19 cellular contexts compared by ENCODE assay signal in genomic region chr6:43796910-43797890, GRCh38. TPM values are rescaled to one million over a fixed set of nuclear protein-coding genes. Genes with fewer than 3 reads are reported as not detected.
DNase-seq lines count a peak whose midpoint lies in the region; ATAC-seq and TF ChIP-seq lines count a peak whose summit lies in the region.
"Had no signal": no experiment of that assay in that cellular context is flagged by ENCODE, and none has a peak within 500 bp of the region (broad histone marks: within the 10 kb centered on the region; RNA-seq: fewer than 3 reads in every experiment).

No MANE protein-coding gene starts in this region.

- POLR2A ChIA-PET in PC-9 (lab: Charles Lee; ENCODE audit: unreplicated experiment): no interaction called here

- H3K9me2 ChIP-seq in PC-9 (ENCODE audit: insufficient read depth): no peaks in the 10 kb centered on the region
- H3K9me2 ChIP-seq: SK-N-SH had no signal

- peak overlapping the region; percentile 12 for H2BK120ac ChIP-seq in mesenchymal stem cell (ENCODE audit: low read depth, low read length)

- peak overlapping the region; percentile 7 for H4K8ac ChIP-seq in mesenchymal stem cell (ENCODE audit: low read length)

- no peak overlapping the region for H3K23ac ChIP-seq in mesenchymal stem cell (ENCODE audit: low read length in 2 of 2)

- H3K4me3 ChIP-seq in PC-9 (no peak overlapping the region), mesenchymal stem cell (ENCODE audit: insufficient read depth in 1 of 2, low read depth in 1 of 2, low read length in 2 of 2) (no peak overlapping the region)
- H3K4me3 ChIP-seq: HAP-1, heart left ventricle, tibial nerve had no signal

- CTCF ChIA-PET in PC-9 (lab: Charles Lee): interaction anchor here (0.5 to 0.6 kb wide), 3 partner anchors 219 to 707 kb away, joined by 3 to 22 read pairs (median 3); no protein-coding TSS in a partner anchor

- no peak overlapping the region for H3K18ac ChIP-seq in mesenchymal stem cell (ENCODE audit: low read depth in 1 of 2, low read length in 2 of 2)

- H3K79me2 ChIP-seq in PC-9 (ENCODE audit: low read depth): no peaks in the 10 kb centered on the region

- H2AK5ac ChIP-seq in mesenchymal stem cell (ENCODE audit: low read length, severe bottlenecking): no peak overlapping the region

- no peaks in the 10 kb centered on the region for H4K20me1 ChIP-seq in PC-9 (ENCODE audit: insufficient read depth)

- no peak overlapping the region for H2AFZ ChIP-seq in PC-9
- no peak overlapping the region for H2AFZ ChIP-seq in mesenchymal stem cell (ENCODE audit: low read depth, low read length)

- H3K4ac ChIP-seq in mesenchymal stem cell (ENCODE audit: low read depth in 1 of 2, low read length in 2 of 2): peak overlapping the region; percentile 12 to 51

- peaks cover 18% of the 10 kb centered on the region; the same call in 1 of the 2 replicates for H3F3A ChIP-seq in PC-9 (ENCODE audit: insufficient read depth, low read depth)

- no TSS peak for BruUV-seq in PC-9 (replicated peaks; lab: Mats Ljungman, UMichigan)

- no peak overlapping the region for H2BK5ac ChIP-seq in mesenchymal stem cell (ENCODE audit: low read depth, low read length, poor library complexity, severe bottlenecking)

- peak overlapping the region in 1 of 2 experiments; percentile 93 for H2BK12ac ChIP-seq in mesenchymal stem cell (ENCODE audit: low read length in 2 of 2)

- H3K27ac Mint-ChIP-seq in T-helper 1 cell treated with Interleukin-12 subunit alpha and Interleukin-12 subunit beta and Interleukin-4 antibody, amounts not matched to agents 30 μg/mL and 1 μg/mL, for 36 hours: peak overlapping the region; percentile 39
- H3K27ac Mint-ChIP-seq: activated CD4-positive, alpha-beta memory T cell treated with anti-CD3 and anti-CD28 coated beads for 36 hours; nephron had no signal

- no peaks in the 10 kb centered on the region for H3K27me3 Mint-ChIP-seq in T-helper 1 cell treated with Interleukin-12 subunit alpha and Interleukin-12 subunit beta and Interleukin-4 antibody, amounts not matched to agents 30 μg/mL and 1 μg/mL, for 36 hours (ENCODE audit: low read depth)
- H3K27me3 Mint-ChIP-seq: activated CD4-positive, alpha-beta memory T cell treated with anti-CD3 and anti-CD28 coated beads for 36 hours had no signal

- no peaks in the 10 kb centered on the region for H3K27me3 ChIP-seq in PC-9 (ENCODE audit: insufficient read depth, low read depth)
- no peaks in the 10 kb centered on the region for H3K27me3 ChIP-seq in mesenchymal stem cell (ENCODE audit: control insufficient read depth in 1 of 2, insufficient read depth in 1 of 2, low read length in 2 of 2)
- H3K27me3 ChIP-seq: heart left ventricle, tibial nerve had no signal

- peak overlapping the region; percentile 6 for H2BK15ac ChIP-seq in mesenchymal stem cell (ENCODE audit: low read depth, poor library complexity, severe bottlenecking)

- 90% methylated on average over 11 of the region's 11 CpGs for WGBS in mesenchymal stem cell

- peaks cover 37% of the 10 kb centered on the region for H3K4me1 ChIP-seq in PC-9 (replicated peaks; ENCODE audit: insufficient read depth)
- peaks cover 11% of the 10 kb centered on the region for H3K4me1 ChIP-seq in mesenchymal stem cell (ENCODE audit: control insufficient read depth, insufficient read depth, low read depth, low read length)
- H3K4me1 ChIP-seq: HAP-1 had no signal

- H3K9me3 Mint-ChIP-seq in T-helper 1 cell treated with Interleukin-12 subunit alpha and Interleukin-12 subunit beta and Interleukin-4 antibody, amounts not matched to agents 30 μg/mL and 1 μg/mL, for 36 hours: no peaks in the 10 kb centered on the region
- H3K9me3 Mint-ChIP-seq: activated CD4-positive, alpha-beta memory T cell treated with anti-CD3 and anti-CD28 coated beads for 36 hours; memory B cell; nephron; stimulated activated effector memory CD8-positive, alpha-beta T cell treated with anti-CD3 and anti-CD28 coated beads, Interleukin-12 subunit alpha, Interleukin-12 subunit beta, amount 100 ng/mL, for 72 hours had no signal

- no peaks in the 10 kb centered on the region for H3K79me1 ChIP-seq in mesenchymal stem cell (replicated peaks; ENCODE audit: low read length, poor library complexity, severe bottlenecking)

- H3K4me1 Mint-ChIP-seq in T-helper 1 cell treated with Interleukin-12 subunit alpha and Interleukin-12 subunit beta and Interleukin-4 antibody, amounts not matched to agents 30 μg/mL and 1 μg/mL, for 36 hours (ENCODE audit: low read depth): peaks cover 14% of the 10 kb centered on the region
- H3K4me1 Mint-ChIP-seq: nephron had no signal

- intact Hi-C loops in PC-9 (cut with micrococcal nuclease; ENCODE audit: unreplicated experiment): no loop called here

- peak overlapping the region in 1 of 2 experiments; percentile 96 for H3K14ac ChIP-seq in mesenchymal stem cell (ENCODE audit: low read length in 2 of 2)

- TF ChIP-seq CTCF in PC-9 (conservative IDR thresholded peaks at IDR 0.05): no peak; the same call in 1 of the 2 replicates

- no peak for DNase-seq in T-helper 1 cell
- DNase-seq in DMS53 treated with DMSO at 0.1 percent for 48 hours (lab: John Stamatoyannopoulos, UW; ENCODE audit: unreplicated experiment): peak; percentile 23
- no peak for DNase-seq in PC-9
- DNase-seq in mesenchymal stem cell: no peak
- no peak for DNase-seq in NCI-H1105 (lab: John Stamatoyannopoulos, UW)
- DNase-seq in KG1 (lab: John Stamatoyannopoulos, UW): no peak
- DNase-seq: activated CD4-positive, alpha-beta memory T cell treated with anti-CD3 and anti-CD28 coated beads for 36 hours; DND-41; heart left ventricle; NCI-H2081 treated with DMSO at 0.1 percent for 48 hours; NCI-H526; SK-N-SH had no signal

- H3K27ac ChIP-seq in PC-9 (no peak overlapping the region), mesenchymal stem cell (ENCODE audit: low read length, poor library complexity, severe bottlenecking) (no peak overlapping the region)
- H3K27ac ChIP-seq: tibial nerve had no signal

- H3K4me2 ChIP-seq in PC-9 (0 out of 2 replicates have a peak overlapping the region, but pooled peaks have one; percentile 75), mesenchymal stem cell (ENCODE audit: low read length, poor library complexity, severe bottlenecking) (no peak overlapping the region)
- H3K4me2 ChIP-seq: SK-N-SH had no signal

- no peaks in the 10 kb centered on the region for H3K36me3 Mint-ChIP-seq in T-helper 1 cell treated with Interleukin-12 subunit alpha and Interleukin-12 subunit beta and Interleukin-4 antibody, amounts not matched to agents 30 μg/mL and 1 μg/mL, for 36 hours (ENCODE audit: low read depth)
- H3K36me3 Mint-ChIP-seq: activated CD4-positive, alpha-beta memory T cell treated with anti-CD3 and anti-CD28 coated beads for 36 hours; memory B cell; stimulated activated effector memory CD8-positive, alpha-beta T cell treated with anti-CD3 and anti-CD28 coated beads, Interleukin-12 subunit alpha, Interleukin-12 subunit beta, amount 100 ng/mL, for 72 hours had no signal

- H3K9me3 ChIP-seq in PC-9 (ENCODE audit: insufficient read depth, low read depth) (no peaks in the 10 kb centered on the region), mesenchymal stem cell (ENCODE audit: control insufficient read depth, low read length) (no peaks in the 10 kb centered on the region)
- H3K9me3 ChIP-seq: HAP-1, heart left ventricle, SK-N-SH, tibial nerve had no signal

- H4K91ac ChIP-seq in mesenchymal stem cell (ENCODE audit: low read length): peak overlapping the region; percentile 55

- H3K36me3 ChIP-seq in PC-9 (ENCODE audit: low read depth) (no peaks in the 10 kb centered on the region), mesenchymal stem cell (ENCODE audit: control insufficient read depth in 1 of 2, insufficient read depth in 2 of 2, low read depth in 1 of 2, low read length in 2 of 2) (no peaks in the 10 kb centered on the region)
- H3K36me3 ChIP-seq: HAP-1, heart left ventricle, tibial nerve had no signal

- no peak overlapping the region for H3K4me3 Mint-ChIP-seq in T-helper 1 cell treated with Interleukin-12 subunit alpha and Interleukin-12 subunit beta and Interleukin-4 antibody, amounts not matched to agents 30 μg/mL and 1 μg/mL, for 36 hours
- H3K4me3 Mint-ChIP-seq: activated CD4-positive, alpha-beta memory T cell treated with anti-CD3 and anti-CD28 coated beads for 36 hours; memory B cell; nephron; stimulated activated effector memory CD8-positive, alpha-beta T cell treated with anti-CD3 and anti-CD28 coated beads, Interleukin-12 subunit alpha, Interleukin-12 subunit beta, amount 100 ng/mL, for 72 hours had no signal

- ATAC-seq in HG03039 (IDR thresholded peaks at IDR 0.05; ENCODE audit: unreplicated experiment): no peak
- ATAC-seq: heart left ventricle; stimulated activated effector memory CD8-positive, alpha-beta T cell treated with anti-CD3 and anti-CD28 coated beads, Interleukin-12 subunit alpha, Interleukin-12 subunit beta, amount 100 ng/mL, for 72 hours had no signal

- H3K9ac ChIP-seq in mesenchymal stem cell (ENCODE audit: low read length): no peak overlapping the region
- H3K9ac ChIP-seq: SK-N-SH had no signal

RNA-seq across cellular contexts. Expression of gene VEGFA, which starts 27.2 kb away (rescaled TPM):
- total RNA-seq in PC-9 (2021): 112 and 117 TPM in 2 replicates
- 94.9 TPM for polyA plus RNA-seq in mesenchymal stem cell (2013, experiment 1 of 2)
- 89.3 TPM for polyA plus RNA-seq in mesenchymal stem cell (2013, experiment 2 of 2)
